In genomic region chr5:138274189-138274853, GRCh38 we compare ENCODE assay signal across 8 cellular contexts. TPM values are rescaled to one million over a fixed set of nuclear protein-coding genes. Genes with fewer than 3 reads are reported as not detected.
DNase-seq lines count a peak whose midpoint lies in the region; ATAC-seq, FAIRE-seq and TF ChIP-seq lines count a peak whose summit lies in the region.

TSS of gene GFRA3 (minus strand) at chr5:138274621. CDS start at chr5:138274424, 197 bp downstream.

- 75% methylated on average over 13 of the region's 62 CpGs for WGBS in HepG2 (ENCODE audit: low lambda C conversion rate)
- WGBS in right lobe of liver (ENCODE audit: insufficient coverage, low coverage, low lambda C conversion rate, missing lambda C conversion rate), result 38% methylated on average over 18 of the region's 62 CpGs

- H3K4me2 ChIP-seq in HepG2 (ENCODE audit: low read depth, low read length), result peak within 1 kb of the TSS; percentile 69
- peak within 1 kb of the TSS; percentile 56 for H3K4me2 ChIP-seq in keratinocyte (ENCODE audit: control insufficient read depth, extremely low read depth, insufficient read depth, low read depth, low read length)

- peak within 1 kb of the TSS; percentile 40 to 66 (median 50); a peak in 5 of 6 replicates for H3K4me3 ChIP-seq in HepG2 (replicated peaks in 1 of 3; ENCODE audit: insufficient read depth in 1 of 3, low read depth in 2 of 3, low read length in 3 of 3)
- peak within 1 kb of the TSS in 1 of 3 donors; percentile 1 for H3K4me3 ChIP-seq in right lobe of liver
- H3K4me3 ChIP-seq in keratinocyte (ENCODE audit: control insufficient read depth in 2 of 3, extremely low read depth in 1 of 3, insufficient read depth in 2 of 3, low read depth in 1 of 3, low read length in 3 of 3), result peak within 1 kb of the TSS in 1 of 3 experiments; percentile 33
- peak within 1 kb of the TSS; percentile 18 to 41 for H3K4me3 ChIP-seq in tibial artery

- H3K27ac ChIP-seq in HepG2 (ENCODE audit: extremely low read length, insufficient read depth, low read length) (no peak within 1 kb of the TSS), right lobe of liver (no peak within 1 kb of the TSS), keratinocyte (ENCODE audit: control insufficient read depth, insufficient read depth, low read length) (no peak within 1 kb of the TSS), tibial artery (no peak within 1 kb of the TSS)

- no TSS peak for BruUV-seq in HepG2 (replicated peaks; lab: Mats Ljungman, UMichigan)

- H3K9me3 ChIP-seq in HepG2 (ENCODE audit: low read length), result no peaks in the 10 kb centered on the region
- no peaks in the 10 kb centered on the region for H3K9me3 ChIP-seq in right lobe of liver
- no peaks in the 10 kb centered on the region for H3K9me3 ChIP-seq in keratinocyte (ENCODE audit: control insufficient read depth, low read depth, low read length)
- no peaks in the 10 kb centered on the region for H3K9me3 ChIP-seq in tibial artery

- POLR2A ChIA-PET in HepG2 (lab: Yijun Ruan, JAX), result no interaction called here

- TF ChIP-seq RAD21 in HepG2 (CRISPR knock-in tag; IDR thresholded peaks at IDR 0.05), result no peak

- H3K4me1 ChIP-seq in HepG2 (ENCODE audit: insufficient read depth, low read length) (peaks cover 33% of the 10 kb centered on the region), right lobe of liver (peaks cover 0 to 32% (median 14%) of the 10 kb centered on the region in 4 donors), keratinocyte (ENCODE audit: control insufficient read depth, extremely low read depth, insufficient read depth, low read length) (peaks cover 2% of the 10 kb centered on the region), tibial artery (peaks cover 0 to 10% (median 7%) of the 10 kb centered on the region in 4 donors)

- DNase-seq in HepG2 (ENCODE audit: low spot score) (no peak), right lobe of liver (no peak), astrocyte of the hippocampus (ENCODE audit: low read depth, low spot score) (peak; percentile 37), keratinocyte (ENCODE audit: low read depth, low spot score) (no peak), tibial artery (no peak), NCI-H524 treated with DMSO at 0.1 percent for 48 hours (lab: John Stamatoyannopoulos, UW) (no peak)
- no peak for DNase-seq in activated CD4-positive, CD25-positive, alpha-beta regulatory T cell treated with anti-CD3 and anti-CD28 coated beads, Interleukin-2, amount 50 U/mL, for 72 hours

- CTCF ChIA-PET in HepG2 (lab: Yijun Ruan, JAX; ENCODE audit: low intra/inter-chr PET ratio, low total read pairs), result no interaction called here

- intact Hi-C loops in HepG2 (cut with micrococcal nuclease; ENCODE audit: unreplicated experiment), result no loop called here
- intact Hi-C loops in right lobe of liver (cut with DNase I), result no loop called here
- intact Hi-C loops in tibial artery (cut with DNase I; ENCODE audit: low total_unique reads), result no loop called here

- H3K36me3 ChIP-seq in HepG2 (replicated peaks in 1 of 2; ENCODE audit: control insufficient read depth in 1 of 2, insufficient read depth in 2 of 2, low read length in 2 of 2) (no peaks in the 10 kb centered on the region), right lobe of liver (no peaks in the 10 kb centered on the region), keratinocyte (ENCODE audit: control insufficient read depth in 2 of 2, extremely low read depth in 1 of 2, insufficient read depth in 2 of 2, low read length in 2 of 2) (no peaks in the 10 kb centered on the region), tibial artery (no peaks in the 10 kb centered on the region)

- in situ Hi-C loops in HepG2 (cut with HindIII; ENCODE audit: extremely low pct_ligation_motif_present, low pct_unique_long_range_greater_than_20kb), result loop anchor here (5.0 kb wide), 1 partner anchor 52 kb away; no protein-coding TSS in a partner anchor

- H2AFZ ChIP-seq in HepG2 (ENCODE audit: low read length) (peak within 1 kb of the TSS; percentile 27), keratinocyte (ENCODE audit: control insufficient read depth, low read length) (no peak within 1 kb of the TSS)

- H3K9me1 ChIP-seq in keratinocyte (ENCODE audit: control insufficient read depth, extremely low read depth, insufficient read depth, low read length), result no peaks in the 10 kb centered on the region

- dilution Hi-C loops in keratinocyte (cut with MboI; ENCODE audit: extremely low pct_ligation_motif_present, low sequenced_read_pairs), result no loop called here

- TF ChIP-seq CTCF in HepG2 (CRISPR knock-in tag; IDR thresholded peaks at IDR 0.05) (peak; percentile 20; the same call in 1 of the 2 replicates), right lobe of liver (IDR thresholded peaks at IDR 0.05) (no peak), keratinocyte (optimal IDR thresholded peaks at IDR 0.05 in 1 of 3, IDR thresholded peaks at IDR 0.05 in 1 of 3, conservative IDR thresholded peaks at IDR 0.05 in 1 of 3; ENCODE audit: extremely low read depth in 1 of 3, insufficient read depth in 2 of 3, low read length in 3 of 3) (no peak), tibial artery (IDR thresholded peaks at IDR 0.05) (no peak)

- H3K79me2 ChIP-seq in HepG2 (ENCODE audit: insufficient read depth, low read length), result no peaks in the 10 kb centered on the region
- no peaks in the 10 kb centered on the region for H3K79me2 ChIP-seq in keratinocyte (ENCODE audit: control insufficient read depth, insufficient read depth, low read length)

- no peak within 1 kb of the TSS for H3K9ac ChIP-seq in HepG2 (ENCODE audit: insufficient read depth, low read depth, low read length)
- no peak within 1 kb of the TSS for H3K9ac ChIP-seq in keratinocyte (ENCODE audit: control insufficient read depth, extremely low read depth, insufficient read depth, low read length)

- TF ChIP-seq POLR2A in HepG2 (IDR thresholded peaks at IDR 0.05; ENCODE audit: insufficient read depth in 1 of 2, low read depth in 2 of 2, low read length in 2 of 2) (no peak), right lobe of liver (IDR thresholded peaks at IDR 0.05) (no peak)

- H4K20me1 ChIP-seq in HepG2 (ENCODE audit: insufficient read depth, low read length) (no peaks in the 10 kb centered on the region), keratinocyte (ENCODE audit: control insufficient read depth, extremely low read depth, insufficient read depth, low read length) (no peaks in the 10 kb centered on the region)

- no peak for TF ChIP-seq EP300 in HepG2 (IDR thresholded peaks at IDR 0.05; ENCODE audit: low read depth in 2 of 2, low read length in 2 of 2)
- no peak for TF ChIP-seq EP300 in HepG2 (CRISPR knock-in tag; IDR thresholded peaks at IDR 0.05; ENCODE audit: borderline replicate concordance)

- ATAC-seq in HepG2, result peak; percentile 38
- no peak for ATAC-seq in right lobe of liver
- ATAC-seq in GM19023 (IDR thresholded peaks at IDR 0.05; ENCODE audit: unreplicated experiment), result no peak

- FAIRE-seq in HepG2 (lab: Jason Lieb, UNC), result no peak
- FAIRE-seq in keratinocyte (lab: Jason Lieb, UNC), result no peak

- H3K27me3 ChIP-seq in HepG2 (ENCODE audit: control insufficient read depth in 1 of 2, insufficient read depth in 2 of 2, low read length in 2 of 2) (peaks cover 0 to 16% of the 10 kb centered on the region in 2 experiments; a peak in 3 of 5 replicates), right lobe of liver (no peaks in the 10 kb centered on the region), keratinocyte (ENCODE audit: control insufficient read depth, extremely low read depth, insufficient read depth, low read length) (peaks cover 24% of the 10 kb centered on the region), tibial artery (peaks cover 0 to 28% of the 10 kb centered on the region in 2 donors)

RNA-seq across cellular contexts. Expression of gene GFRA3, which starts in this region (rescaled TPM):
- total RNA-seq in HepG2 (2016; rRNA removed; fragmentation: Illumina TruSeq; extraction: Trizol) (0.10 and 0.27 TPM in 2 replicates), right lobe of liver (under 1 TPM in 1 of 6 experiments, not detected in 5; 0.17 TPM)
- not detected in 2 replicates for total RNA-seq in HepG2 (2016; cell fraction: cytosol; rRNA removed; fragmentation: Illumina TruSeq; extraction: Trizol; ENCODE audit: low read depth)
- total RNA-seq in HepG2 (2016; cell fraction: insoluble cytoplasmic fraction; rRNA removed; fragmentation: Illumina TruSeq; extraction: Trizol), result 0.24 TPM in 1 of 2 replicates, not detected in the other
- total RNA-seq in HepG2 (2016; cell fraction: membrane; rRNA removed; fragmentation: Illumina TruSeq; extraction: Trizol), result 0.14 and 0.28 TPM in 2 replicates
- total RNA-seq in HepG2 (2016; cell fraction: nucleus; rRNA removed; fragmentation: Illumina TruSeq; extraction: Trizol), result 0.31 and 0.47 TPM in 2 replicates
- polyA plus RNA-seq in HepG2 (2011; rRNA removed) (0.30 and 0.48 TPM in 2 replicates), keratinocyte (not detected in 3 replicates)
- 0.33 and 0.40 TPM in 2 replicates for polyA plus RNA-seq in HepG2 (2011; cell fraction: cytosol; rRNA removed)
- polyA plus RNA-seq in HepG2 (2011; cell fraction: nucleus; rRNA removed), result 0.19 and 0.28 TPM in 2 replicates
- polyA plus RNA-seq in HepG2 (2012), result 0.43 and 0.91 TPM in 2 replicates
- polyA plus RNA-seq in HepG2 (2016; cell fraction: cytosol; fragmentation: Illumina TruSeq; extraction: Trizol; ENCODE audit: low read depth), result 0.18 and 0.20 TPM in 2 replicates
- 0.34 and 0.48 TPM in 2 replicates for polyA plus RNA-seq in HepG2 (2016; cell fraction: insoluble cytoplasmic fraction; fragmentation: Illumina TruSeq; extraction: Trizol; ENCODE audit: low read depth)
- 0.33 and 0.35 TPM in 2 replicates for polyA plus RNA-seq in HepG2 (2016; cell fraction: membrane; fragmentation: Illumina TruSeq; extraction: Trizol; ENCODE audit: low read depth)
- 0.73 and 1.1 TPM in 2 replicates for polyA plus RNA-seq in HepG2 (2016; cell fraction: nucleus; fragmentation: Illumina TruSeq; extraction: Trizol; ENCODE audit: insufficient read depth, low read depth)
- 0.32 and 0.44 TPM in 2 replicates for polyA minus RNA-seq in HepG2 (2011; rRNA and poly(A)+ RNA removed; ENCODE audit: low replicate concordance)
- not detected in 2 replicates for polyA minus RNA-seq in HepG2 (2011; cell fraction: cytosol; rRNA and poly(A)+ RNA removed)
- polyA minus RNA-seq in HepG2 (2011; cell fraction: nucleus; rRNA and poly(A)+ RNA removed), result not detected in 2 replicates
- not detected for polyA plus RNA-seq in keratinocyte (2011; ENCODE audit: low read depth)
- not detected in 2 replicates for polyA plus RNA-seq in keratinocyte (2011; cell fraction: cytosol; rRNA removed)
- polyA plus RNA-seq in keratinocyte (2011; cell fraction: nucleus; rRNA removed), result not detected in 2 replicates
- not detected in 2 replicates for polyA plus RNA-seq in keratinocyte (2012; ENCODE audit: low replicate concordance)
- polyA minus RNA-seq in keratinocyte, result not detected in 3 replicates
- not detected for polyA minus RNA-seq in keratinocyte (2011; cell fraction: cytosol; rRNA and poly(A)+ RNA removed)
- polyA minus RNA-seq in keratinocyte (2011; cell fraction: nucleus; rRNA and poly(A)+ RNA removed), result not detected in 2 replicates
